Comparison of ENCODE assay signal across 1 cellular context in the genomic region with DNA sequence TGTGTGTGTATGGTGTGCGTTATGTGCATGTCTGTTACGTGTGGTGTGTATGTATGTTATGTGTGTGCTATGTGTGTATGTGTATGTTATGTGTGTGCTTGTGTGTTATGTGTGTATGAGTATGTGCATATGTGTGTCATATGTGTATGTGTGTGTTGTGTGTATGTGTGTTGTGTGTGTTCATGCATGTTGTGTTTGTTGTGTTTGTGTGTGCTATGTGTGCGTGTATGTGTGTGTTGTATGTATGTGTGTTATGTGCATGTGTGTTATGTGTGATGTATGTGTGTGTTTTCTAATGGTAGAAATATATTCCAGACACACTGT.
TF ChIP-seq lines count a peak whose summit lies in the region.

No MANE protein-coding gene starts in this region.

TF ChIP-seq in H1, 55 proteins besides CTCF, POLR2A, EP300 and RAD21:
- TF ChIP-seq, protein P1, sequence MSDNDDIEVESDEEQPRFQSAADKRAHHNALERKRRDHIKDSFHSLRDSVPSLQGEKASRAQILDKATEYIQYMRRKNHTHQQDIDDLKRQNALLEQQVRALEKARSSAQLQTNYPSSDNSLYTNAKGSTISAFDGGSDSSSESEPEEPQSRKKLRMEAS (IDR thresholded peaks at IDR 0.05), result no peak
- no peak for TF ChIP-seq TEAD4 (IDR thresholded peaks at IDR 0.05; ENCODE audit: low read depth, low read length)
- TF ChIP-seq MAFK (IDR thresholded peaks at IDR 0.05; ENCODE audit: low read depth, low read length), result no peak
- TF ChIP-seq HDAC2 (IDR thresholded peaks at IDR 0.05; ENCODE audit: borderline replicate concordance in 1 of 2, low read depth in 2 of 2, low read length in 2 of 2), result no peak
- TF ChIP-seq, protein P2, sequence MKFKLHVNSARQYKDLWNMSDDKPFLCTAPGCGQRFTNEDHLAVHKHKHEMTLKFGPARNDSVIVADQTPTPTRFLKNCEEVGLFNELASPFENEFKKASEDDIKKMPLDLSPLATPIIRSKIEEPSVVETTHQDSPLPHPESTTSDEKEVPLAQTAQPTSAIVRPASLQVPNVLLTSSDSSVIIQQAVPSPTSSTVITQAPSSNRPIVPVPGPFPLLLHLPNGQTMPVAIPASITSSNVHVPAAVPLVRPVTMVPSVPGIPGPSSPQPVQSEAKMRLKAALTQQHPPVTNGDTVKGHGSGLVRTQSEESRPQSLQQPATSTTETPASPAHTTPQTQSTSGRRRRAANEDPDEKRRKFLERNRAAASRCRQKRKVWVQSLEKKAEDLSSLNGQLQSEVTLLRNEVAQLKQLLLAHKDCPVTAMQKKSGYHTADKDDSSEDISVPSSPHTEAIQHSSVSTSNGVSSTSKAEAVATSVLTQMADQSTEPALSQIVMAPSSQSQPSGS (IDR thresholded peaks at IDR 0.05; ENCODE audit: low read length), result no peak
- TF ChIP-seq, protein P3, sequence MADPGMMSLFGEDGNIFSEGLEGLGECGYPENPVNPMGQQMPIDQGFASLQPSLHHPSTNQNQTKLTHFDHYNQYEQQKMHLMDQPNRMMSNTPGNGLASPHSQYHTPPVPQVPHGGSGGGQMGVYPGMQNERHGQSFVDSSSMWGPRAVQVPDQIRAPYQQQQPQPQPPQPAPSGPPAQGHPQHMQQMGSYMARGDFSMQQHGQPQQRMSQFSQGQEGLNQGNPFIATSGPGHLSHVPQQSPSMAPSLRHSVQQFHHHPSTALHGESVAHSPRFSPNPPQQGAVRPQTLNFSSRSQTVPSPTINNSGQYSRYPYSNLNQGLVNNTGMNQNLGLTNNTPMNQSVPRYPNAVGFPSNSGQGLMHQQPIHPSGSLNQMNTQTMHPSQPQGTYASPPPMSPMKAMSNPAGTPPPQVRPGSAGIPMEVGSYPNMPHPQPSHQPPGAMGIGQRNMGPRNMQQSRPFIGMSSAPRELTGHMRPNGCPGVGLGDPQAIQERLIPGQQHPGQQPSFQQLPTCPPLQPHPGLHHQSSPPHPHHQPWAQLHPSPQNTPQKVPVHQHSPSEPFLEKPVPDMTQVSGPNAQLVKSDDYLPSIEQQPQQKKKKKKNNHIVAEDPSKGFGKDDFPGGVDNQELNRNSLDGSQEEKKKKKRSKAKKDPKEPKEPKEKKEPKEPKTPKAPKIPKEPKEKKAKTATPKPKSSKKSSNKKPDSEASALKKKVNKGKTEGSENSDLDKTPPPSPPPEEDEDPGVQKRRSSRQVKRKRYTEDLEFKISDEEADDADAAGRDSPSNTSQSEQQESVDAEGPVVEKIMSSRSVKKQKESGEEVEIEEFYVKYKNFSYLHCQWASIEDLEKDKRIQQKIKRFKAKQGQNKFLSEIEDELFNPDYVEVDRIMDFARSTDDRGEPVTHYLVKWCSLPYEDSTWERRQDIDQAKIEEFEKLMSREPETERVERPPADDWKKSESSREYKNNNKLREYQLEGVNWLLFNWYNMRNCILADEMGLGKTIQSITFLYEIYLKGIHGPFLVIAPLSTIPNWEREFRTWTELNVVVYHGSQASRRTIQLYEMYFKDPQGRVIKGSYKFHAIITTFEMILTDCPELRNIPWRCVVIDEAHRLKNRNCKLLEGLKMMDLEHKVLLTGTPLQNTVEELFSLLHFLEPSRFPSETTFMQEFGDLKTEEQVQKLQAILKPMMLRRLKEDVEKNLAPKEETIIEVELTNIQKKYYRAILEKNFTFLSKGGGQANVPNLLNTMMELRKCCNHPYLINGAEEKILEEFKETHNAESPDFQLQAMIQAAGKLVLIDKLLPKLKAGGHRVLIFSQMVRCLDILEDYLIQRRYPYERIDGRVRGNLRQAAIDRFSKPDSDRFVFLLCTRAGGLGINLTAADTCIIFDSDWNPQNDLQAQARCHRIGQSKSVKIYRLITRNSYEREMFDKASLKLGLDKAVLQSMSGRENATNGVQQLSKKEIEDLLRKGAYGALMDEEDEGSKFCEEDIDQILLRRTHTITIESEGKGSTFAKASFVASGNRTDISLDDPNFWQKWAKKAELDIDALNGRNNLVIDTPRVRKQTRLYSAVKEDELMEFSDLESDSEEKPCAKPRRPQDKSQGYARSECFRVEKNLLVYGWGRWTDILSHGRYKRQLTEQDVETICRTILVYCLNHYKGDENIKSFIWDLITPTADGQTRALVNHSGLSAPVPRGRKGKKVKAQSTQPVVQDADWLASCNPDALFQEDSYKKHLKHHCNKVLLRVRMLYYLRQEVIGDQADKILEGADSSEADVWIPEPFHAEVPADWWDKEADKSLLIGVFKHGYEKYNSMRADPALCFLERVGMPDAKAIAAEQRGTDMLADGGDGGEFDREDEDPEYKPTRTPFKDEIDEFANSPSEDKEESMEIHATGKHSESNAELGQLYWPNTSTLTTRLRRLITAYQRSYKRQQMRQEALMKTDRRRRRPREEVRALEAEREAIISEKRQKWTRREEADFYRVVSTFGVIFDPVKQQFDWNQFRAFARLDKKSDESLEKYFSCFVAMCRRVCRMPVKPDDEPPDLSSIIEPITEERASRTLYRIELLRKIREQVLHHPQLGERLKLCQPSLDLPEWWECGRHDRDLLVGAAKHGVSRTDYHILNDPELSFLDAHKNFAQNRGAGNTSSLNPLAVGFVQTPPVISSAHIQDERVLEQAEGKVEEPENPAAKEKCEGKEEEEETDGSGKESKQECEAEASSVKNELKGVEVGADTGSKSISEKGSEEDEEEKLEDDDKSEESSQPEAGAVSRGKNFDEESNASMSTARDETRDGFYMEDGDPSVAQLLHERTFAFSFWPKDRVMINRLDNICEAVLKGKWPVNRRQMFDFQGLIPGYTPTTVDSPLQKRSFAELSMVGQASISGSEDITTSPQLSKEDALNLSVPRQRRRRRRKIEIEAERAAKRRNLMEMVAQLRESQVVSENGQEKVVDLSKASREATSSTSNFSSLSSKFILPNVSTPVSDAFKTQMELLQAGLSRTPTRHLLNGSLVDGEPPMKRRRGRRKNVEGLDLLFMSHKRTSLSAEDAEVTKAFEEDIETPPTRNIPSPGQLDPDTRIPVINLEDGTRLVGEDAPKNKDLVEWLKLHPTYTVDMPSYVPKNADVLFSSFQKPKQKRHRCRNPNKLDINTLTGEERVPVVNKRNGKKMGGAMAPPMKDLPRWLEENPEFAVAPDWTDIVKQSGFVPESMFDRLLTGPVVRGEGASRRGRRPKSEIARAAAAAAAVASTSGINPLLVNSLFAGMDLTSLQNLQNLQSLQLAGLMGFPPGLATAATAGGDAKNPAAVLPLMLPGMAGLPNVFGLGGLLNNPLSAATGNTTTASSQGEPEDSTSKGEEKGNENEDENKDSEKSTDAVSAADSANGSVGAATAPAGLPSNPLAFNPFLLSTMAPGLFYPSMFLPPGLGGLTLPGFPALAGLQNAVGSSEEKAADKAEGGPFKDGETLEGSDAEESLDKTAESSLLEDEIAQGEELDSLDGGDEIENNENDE (IDR thresholded peaks at IDR 0.05; ENCODE audit: insufficient replicate concordance, low read length), result no peak
- TF ChIP-seq KDM5A (IDR thresholded peaks at IDR 0.05; ENCODE audit: low read length), result no peak
- TF ChIP-seq GTF2F1 (IDR thresholded peaks at IDR 0.05; ENCODE audit: borderline replicate concordance, low read depth, low read length), result no peak
- no peak for TF ChIP-seq ZNF274 (IDR thresholded peaks at IDR 0.05; ENCODE audit: borderline replicate concordance, extremely low read depth, low read length)
- no peak for TF ChIP-seq TAF7 (optimal IDR thresholded peaks at IDR 0.05; ENCODE audit: borderline replicate concordance, low read depth, low read length)
